11 cellular contexts compared by ENCODE assay signal in the genomic region with DNA sequence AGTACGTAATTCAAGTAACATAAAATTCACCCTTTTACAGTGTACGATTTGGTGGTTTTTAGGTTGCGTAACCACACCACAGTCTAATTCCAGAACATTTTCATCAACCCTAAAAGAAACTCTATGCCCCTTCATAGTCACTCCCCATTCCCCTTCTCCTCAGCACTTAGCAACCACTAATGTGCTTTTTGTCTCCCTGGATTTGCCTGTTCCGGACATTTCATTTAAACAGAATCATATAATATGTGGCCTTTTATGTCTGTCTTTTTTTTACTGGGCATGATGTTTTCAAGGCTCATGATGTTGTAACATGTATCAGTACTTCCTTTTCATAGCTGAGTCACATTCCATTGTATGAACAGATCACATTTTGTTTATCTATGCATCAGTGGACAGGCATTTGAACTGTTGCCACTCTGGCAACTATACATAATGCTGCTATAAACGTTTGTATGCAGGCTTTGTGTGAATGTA. TPM values are rescaled to one million over a fixed set of nuclear protein-coding genes. Genes with fewer than 3 reads are reported as not detected.
DNase-seq lines count a peak whose midpoint lies in the region; ATAC-seq and TF ChIP-seq lines count a peak whose summit lies in the region.
"Had no signal": no experiment of that assay in that cellular context is flagged by ENCODE, and none has a peak within 500 bp of the region (broad histone marks: within the 10 kb centered on the region; RNA-seq: fewer than 3 reads in every experiment).

No MANE protein-coding gene starts in this region.

- no peaks in the 10 kb centered on the region for H3K27me3 ChIP-seq in foreskin keratinocyte
- H3K27me3 ChIP-seq: ovary had no signal

- ATAC-seq in foreskin keratinocyte (peak; percentile 91), HG02981 (IDR thresholded peaks at IDR 0.05; ENCODE audit: unreplicated experiment) (no peak)

- no peak for TF ChIP-seq CTCF in foreskin keratinocyte (conservative IDR thresholded peaks at IDR 0.05)
- TF ChIP-seq CTCF in GM10266 (IDR thresholded peaks at IDR 0.05; ENCODE audit: control insufficient read depth, insufficient read depth, low read depth, missing control alignments), result no peak

- DNase-seq in ACHN (peak; percentile 71), HT1080 (ENCODE audit: low read depth) (peak; percentile 87), SW480 (ENCODE audit: low spot score) (peak; percentile 77), foreskin keratinocyte (peak; percentile 97 to 99), GM10266 (ENCODE audit: extremely low spot score) (no peak), NCI-H1105 (lab: John Stamatoyannopoulos, UW) (no peak)
- no peak for DNase-seq in activated CD8-positive, alpha-beta memory T cell treated with anti-CD3 and anti-CD28 coated beads for 24 hours
- DNase-seq: effector CD4-positive, alpha-beta T cell; ovary had no signal

- in situ Hi-C loops in ACHN (cut with HindIII; ENCODE audit: low pct_ligation_motif_present, low pct_unique_long_range_greater_than_20kb, low sequenced_read_pairs), result no loop called here

- peaks cover 10% of the 10 kb centered on the region for H3K4me1 ChIP-seq in foreskin keratinocyte

- H3K27ac ChIP-seq in foreskin keratinocyte, result no peak overlapping the region
- H3K27ac ChIP-seq: C4-2B, ovary had no signal

RNA-seq across cellular contexts. Expression of a gene that starts 20.8 kb away (rescaled TPM):
- total RNA-seq in HT1080 (2014; rRNA removed; shearing (Covaris generic)), result 0.66 and 2.3 TPM in 2 replicates
- polyA plus RNA-seq in HT1080 (2015; cell fraction: cytosol; rRNA removed), result 0.34 and 1.1 TPM in 2 replicates
- polyA plus RNA-seq in HT1080 (2015; cell fraction: nucleus; rRNA removed), result 1.5 and 4.2 TPM in 2 replicates
- total RNA-seq in foreskin keratinocyte, result 6.4 and 6.6 TPM in 2 replicates
- 3.6 TPM in 2 replicates for polyA plus RNA-seq in foreskin keratinocyte

Comparison
In these comparisons a context has a peak if more than half of its experiments do, and no peak if none do; other contexts are left out.
1. DNase-seq: peak in ACHN (single experiment), HT1080 (single experiment), SW480 (single experiment) and foreskin keratinocyte (2 of 2); none in activated CD8-positive, alpha-beta memory T cell treated with anti-CD3 and anti-CD28 coated beads for 24 hours (single experiment), GM10266 (single experiment) and NCI-H1105 (single experiment).